Comparison of ENCODE assay signal across 1 cellular context in the genomic region with DNA sequence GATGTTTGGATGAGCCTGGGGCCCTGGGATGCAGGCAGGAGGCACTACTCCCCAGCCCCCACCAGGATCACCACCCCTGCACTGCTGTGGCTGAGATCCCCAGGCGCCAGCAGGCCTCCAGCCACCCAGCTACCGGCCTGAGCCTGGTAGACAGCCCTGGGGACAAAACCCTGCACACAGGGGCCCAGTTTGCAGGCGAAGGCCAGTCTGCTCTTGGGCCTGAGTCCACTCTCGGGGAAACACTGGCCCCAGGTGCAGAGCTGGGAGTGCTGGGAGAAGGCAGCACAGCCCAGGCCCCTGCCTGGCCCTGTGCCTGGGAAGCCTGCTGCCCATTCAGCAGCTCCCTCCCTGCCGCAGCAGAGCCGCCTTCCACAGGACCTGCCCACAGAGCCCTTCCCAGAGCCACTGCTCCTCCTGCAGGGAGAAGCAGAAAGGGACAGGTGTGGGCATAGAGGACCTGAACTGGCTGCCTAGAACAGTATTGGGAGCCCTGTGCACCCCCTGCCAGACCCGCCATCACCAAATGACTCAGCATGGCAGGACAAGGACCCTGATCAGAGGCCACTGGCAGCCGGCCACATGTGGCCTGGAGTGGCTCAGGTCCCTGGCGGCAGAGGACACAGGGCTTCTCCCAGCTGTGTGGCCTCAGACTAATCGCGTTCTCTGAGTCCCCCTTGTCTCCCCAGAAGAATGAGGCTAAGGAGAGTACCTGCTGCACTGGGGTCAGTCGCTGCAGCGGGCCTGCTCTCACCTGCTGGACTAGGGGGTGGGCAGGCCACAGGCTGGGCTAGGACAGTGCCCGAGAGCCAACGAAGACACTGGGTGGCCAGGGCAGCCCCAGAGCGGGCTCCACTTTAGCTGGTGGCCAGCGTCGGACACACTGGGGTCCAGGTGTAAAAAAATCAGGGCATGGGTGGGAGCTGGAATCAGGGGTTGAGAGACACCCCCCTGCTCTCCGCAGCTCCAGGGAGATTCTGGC.
TF ChIP-seq lines count a peak whose summit lies in the region.

No MANE protein-coding gene starts in this region.

TF ChIP-seq in A549, 52 proteins besides CTCF, POLR2A, EP300 and RAD21:
- TF ChIP-seq, protein P1, sequence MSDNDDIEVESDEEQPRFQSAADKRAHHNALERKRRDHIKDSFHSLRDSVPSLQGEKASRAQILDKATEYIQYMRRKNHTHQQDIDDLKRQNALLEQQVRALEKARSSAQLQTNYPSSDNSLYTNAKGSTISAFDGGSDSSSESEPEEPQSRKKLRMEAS (IDR thresholded peaks at IDR 0.05), result no peak
- peak; percentile 66 for TF ChIP-seq SMC3 (IDR thresholded peaks at IDR 0.05)
